In genomic region chr1:64482720-64483119, GRCh38 we compare ENCODE assay signal across 20 cellular contexts. TPM values are rescaled to one million over a fixed set of nuclear protein-coding genes. Genes with fewer than 3 reads are reported as not detected.
DNase-seq lines count a peak whose midpoint lies in the region; ATAC-seq, FAIRE-seq and TF ChIP-seq lines count a peak whose summit lies in the region.
"Had no signal": no experiment of that assay in that cellular context is flagged by ENCODE, and none has a peak within 500 bp of the region (broad histone marks: within the 10 kb centered on the region; RNA-seq: fewer than 3 reads in every experiment).

No MANE protein-coding gene starts in this region.

- H4K20me1 ChIP-seq in hepatocyte (ENCODE audit: insufficient read depth, poor library complexity, severe bottlenecking) (peaks cover 25% of the 10 kb centered on the region), GM23338 (replicated peaks; ENCODE audit: insufficient read depth) (peaks cover 24% of the 10 kb centered on the region)

- no peak for DNase-seq in activated CD8-positive, alpha-beta T cell treated with anti-CD3 and anti-CD28 coated beads for 36 hours
- DNase-seq in activated CD8-positive, alpha-beta T cell treated with anti-CD3 and anti-CD28 coated beads, Interleukin-2, amount 10 ng/mL, durations not matched to agents 7 days and 5 days = no peak
- DNase-seq in RCC 7860 (ENCODE audit: low spot score) (peak; percentile 73), hepatocyte (ENCODE audit: low spot score) (peak; percentile 28), small intestine (peak; percentile 29), GM23338 (ENCODE audit: low spot score) (no peak), GM13976 (ENCODE audit: low spot score) (no peak)
- no peak for DNase-seq in stimulated activated CD4-positive, alpha-beta T cell treated with anti-CD3 and anti-CD28 coated beads, Interleukin-15, amount 100 ng/mL, for 24 hours
- DNase-seq: 8988T, DMS 273 treated with DMSO at 0.1 percent for 48 hours, GOT3, HFFc6, NCI-H1092, NCI-H2081 treated with DMSO at 0.1 percent for 48 hours, NCI-H510A treated with DMSO at 0.1 percent for 48 hours, NCI-H82, PC-9 had no signal

- H3K36me3 ChIP-seq in hepatocyte (replicated peaks; ENCODE audit: insufficient read depth, low read depth) (no peaks in the 10 kb centered on the region), small intestine (ENCODE audit: control insufficient read depth in 2 of 2, insufficient read depth in 2 of 2, low read length in 2 of 2) (no peaks in the 10 kb centered on the region), GM23338 (ENCODE audit: insufficient read depth) (no peaks in the 10 kb centered on the region)
- H3K36me3 ChIP-seq: SJSA1 had no signal

- CTCF ChIA-PET in activated CD8-positive, alpha-beta T cell treated with anti-CD3 and anti-CD28 coated beads for 36 hours (lab: Charles Lee) = no interaction called here
- CTCF ChIA-PET in activated CD8-positive, alpha-beta T cell treated with anti-CD3 and anti-CD28 coated beads, Interleukin-2, amount 10 ng/mL, durations not matched to agents 7 days and 5 days (lab: Charles Lee) = no interaction called here

- peaks cover 55% of the 10 kb centered on the region for H3K4me1 ChIP-seq in hepatocyte (ENCODE audit: insufficient read depth)
- peaks cover 2 to 9% of the 10 kb centered on the region in 2 donors for H3K4me1 ChIP-seq in small intestine (ENCODE audit: control insufficient read depth in 2 of 2, insufficient read depth in 1 of 2, low read depth in 1 of 2, low read length in 1 of 2)
- H3K4me1 ChIP-seq in GM23338 (ENCODE audit: insufficient read depth) = peaks cover 64% of the 10 kb centered on the region
- H3K4me1 ChIP-seq: SJSA1 had no signal

- H3K9me3 ChIP-seq in hepatocyte (ENCODE audit: low read depth) (no peaks in the 10 kb centered on the region), small intestine (ENCODE audit: control insufficient read depth, low read depth) (no peaks in the 10 kb centered on the region)
- H3K9me3 ChIP-seq: SJSA1 had no signal

- ATAC-seq in activated CD8-positive, alpha-beta T cell treated with anti-CD3 and anti-CD28 coated beads for 36 hours = peak; percentile 27
- no peak for ATAC-seq in activated CD8-positive, alpha-beta T cell treated with anti-CD3 and anti-CD28 coated beads, Interleukin-2, amount 10 ng/mL, durations not matched to agents 7 days and 5 days
- ATAC-seq in GM23338 = no peak

- POLR2A ChIA-PET in activated CD8-positive, alpha-beta T cell treated with anti-CD3 and anti-CD28 coated beads for 36 hours (lab: Charles Lee) = interaction anchor here (0.6 kb wide), 1 partner anchor 9 kb away, joined by 5 read pairs; no protein-coding TSS in a partner anchor
- POLR2A ChIA-PET in activated CD8-positive, alpha-beta T cell treated with anti-CD3 and anti-CD28 coated beads, Interleukin-2, amount 10 ng/mL, durations not matched to agents 7 days and 5 days (lab: Charles Lee) = no interaction called here

- H3K36me3 Mint-ChIP-seq in activated CD8-positive, alpha-beta T cell treated with anti-CD3 and anti-CD28 coated beads for 36 hours (ENCODE audit: low read depth) = no peaks in the 10 kb centered on the region
- no peaks in the 10 kb centered on the region for H3K36me3 Mint-ChIP-seq in activated CD8-positive, alpha-beta T cell treated with anti-CD3 and anti-CD28 coated beads, Interleukin-2, amount 10 ng/mL, durations not matched to agents 7 days and 5 days (ENCODE audit: low read depth)
- H3K36me3 Mint-ChIP-seq in GM23338 (ENCODE audit: low read depth) = peaks cover 4% of the 10 kb centered on the region; the same call in 2 of the 3 replicates

- H3K4me3 ChIP-seq in hepatocyte = no peak overlapping the region
- H3K4me3 ChIP-seq in small intestine (ENCODE audit: low read depth in 1 of 2, low read length in 2 of 2) = no peak overlapping the region
- no peak overlapping the region for H3K4me3 ChIP-seq in GM23338
- H3K4me3 ChIP-seq: PC-9, SJSA1 had no signal

- H2AFZ ChIP-seq in hepatocyte = no peak overlapping the region
- H2AFZ ChIP-seq in GM23338 = no peak overlapping the region
- H2AFZ ChIP-seq: PC-9 had no signal

- H3K9me2 ChIP-seq in hepatocyte (replicated peaks; ENCODE audit: insufficient read depth) (no peaks in the 10 kb centered on the region), GM23338 (ENCODE audit: insufficient read depth) (no peaks in the 10 kb centered on the region)

- H3K27ac ChIP-seq in hepatocyte = peak overlapping the region; percentile 70
- H3K27ac ChIP-seq in small intestine (ENCODE audit: low read depth in 1 of 2, low read length in 1 of 2) = no peak overlapping the region
- no peak overlapping the region for H3K27ac ChIP-seq in GM23338 (ENCODE audit: low read depth)
- H3K27ac ChIP-seq: C4-2B, KMS-11, PC-9, SJSA1 had no signal

- no peak for TF ChIP-seq CTCF in activated CD8-positive, alpha-beta T cell treated with anti-CD3 and anti-CD28 coated beads for 36 hours (IDR thresholded peaks at IDR 0.05)
- TF ChIP-seq CTCF in hepatocyte (IDR thresholded peaks at IDR 0.05; ENCODE audit: poor library complexity) (no peak), GM23338 (conservative IDR thresholded peaks at IDR 0.05; ENCODE audit: low read depth in 2 of 2) (no peak), GM13976 (IDR thresholded peaks at IDR 0.05; ENCODE audit: borderline replicate concordance, control extremely low read depth, extremely low read depth, insufficient read depth, missing control alignments) (no peak)

- H3K27me3 ChIP-seq in hepatocyte = no peaks in the 10 kb centered on the region
- H3K27me3 ChIP-seq in small intestine (ENCODE audit: control insufficient read depth in 2 of 2, insufficient read depth in 2 of 2, low read length in 2 of 2) = no peaks in the 10 kb centered on the region
- H3K27me3 ChIP-seq in GM23338 (ENCODE audit: insufficient read depth) = no peaks in the 10 kb centered on the region

- H3K9me3 Mint-ChIP-seq in activated CD8-positive, alpha-beta T cell treated with anti-CD3 and anti-CD28 coated beads for 36 hours = no peaks in the 10 kb centered on the region
- no peaks in the 10 kb centered on the region for H3K9me3 Mint-ChIP-seq in activated CD8-positive, alpha-beta T cell treated with anti-CD3 and anti-CD28 coated beads, Interleukin-2, amount 10 ng/mL, durations not matched to agents 7 days and 5 days (ENCODE audit: insufficient read depth)
- H3K9me3 Mint-ChIP-seq in GM23338 = no peaks in the 10 kb centered on the region
- H3K9me3 Mint-ChIP-seq: HFFc6 had no signal

- H3K4me2 ChIP-seq in hepatocyte = peak overlapping the region; percentile 58
- H3K4me2 ChIP-seq in GM23338 = no peak overlapping the region
- H3K4me2 ChIP-seq: KMS-11, PC-9 had no signal

- peak; percentile 95 for FAIRE-seq in RCC 7860 (lab: Jason Lieb, UNC)
- no peak for FAIRE-seq in small intestine (lab: Jason Lieb, UNC)

- intact Hi-C loops in activated CD8-positive, alpha-beta T cell treated with anti-CD3 and anti-CD28 coated beads for 36 hours (cut with micrococcal nuclease) = no loop called here

- H3K4me3 Mint-ChIP-seq in activated CD8-positive, alpha-beta T cell treated with anti-CD3 and anti-CD28 coated beads for 36 hours = no peak overlapping the region
- no peak overlapping the region for H3K4me3 Mint-ChIP-seq in activated CD8-positive, alpha-beta T cell treated with anti-CD3 and anti-CD28 coated beads, Interleukin-2, amount 10 ng/mL, durations not matched to agents 7 days and 5 days
- H3K4me3 Mint-ChIP-seq in GM23338 = no peak overlapping the region
- H3K4me3 Mint-ChIP-seq: HFFc6 had no signal

- in situ Hi-C loops in GM13976 (cut with MboI; ENCODE audit: low sequenced_read_pairs, unreplicated experiment) = no loop called here

- no peaks in the 10 kb centered on the region for H3F3A ChIP-seq in GM23338 (replicated peaks; ENCODE audit: low read depth)

- peaks cover 2% of the 10 kb centered on the region for H3K4me1 Mint-ChIP-seq in activated CD8-positive, alpha-beta T cell treated with anti-CD3 and anti-CD28 coated beads for 36 hours (ENCODE audit: low read depth)
- H3K4me1 Mint-ChIP-seq in activated CD8-positive, alpha-beta T cell treated with anti-CD3 and anti-CD28 coated beads, Interleukin-2, amount 10 ng/mL, durations not matched to agents 7 days and 5 days (ENCODE audit: low read depth) = no peaks in the 10 kb centered on the region
- peaks cover 66% of the 10 kb centered on the region for H3K4me1 Mint-ChIP-seq in GM23338

- H3K27me3 Mint-ChIP-seq in activated CD8-positive, alpha-beta T cell treated with anti-CD3 and anti-CD28 coated beads for 36 hours = peaks cover 2% of the 10 kb centered on the region
- H3K27me3 Mint-ChIP-seq in activated CD8-positive, alpha-beta T cell treated with anti-CD3 and anti-CD28 coated beads, Interleukin-2, amount 10 ng/mL, durations not matched to agents 7 days and 5 days (ENCODE audit: low read depth) = peaks cover 5% of the 10 kb centered on the region
- H3K27me3 Mint-ChIP-seq in GM23338 (ENCODE audit: insufficient read depth, low read depth, poor library complexity) = peaks cover 3% of the 10 kb centered on the region

- 24% methylated on average over 1 of the region's 1 CpG for WGBS in hepatocyte (ENCODE audit: low lambda C conversion rate, missing lambda C conversion rate)
- WGBS in small intestine, 3 donors = 21 to 70% (median 32%) methylated on average over 1 of the region's 1 CpG

- H3K79me2 ChIP-seq in hepatocyte = peaks cover 100% of the 10 kb centered on the region
- H3K79me2 ChIP-seq in GM23338 (replicated peaks; ENCODE audit: insufficient read depth) = peaks cover 100% of the 10 kb centered on the region

- no peak overlapping the region for H3K27ac Mint-ChIP-seq in activated CD8-positive, alpha-beta T cell treated with anti-CD3 and anti-CD28 coated beads for 36 hours
- H3K27ac Mint-ChIP-seq in activated CD8-positive, alpha-beta T cell treated with anti-CD3 and anti-CD28 coated beads, Interleukin-2, amount 10 ng/mL, durations not matched to agents 7 days and 5 days = no peak overlapping the region
- no peak overlapping the region for H3K27ac Mint-ChIP-seq in GM23338
- H3K27ac Mint-ChIP-seq: HFFc6 had no signal

TF ChIP-seq in GM23338, 12 proteins besides CTCF, POLR2A, EP300 and RAD21 (continues in another document):
- TF ChIP-seq NANOG (IDR thresholded peaks at IDR 0.05; ENCODE audit: borderline replicate concordance) (no peak), EZH2 (IDR thresholded peaks at IDR 0.05; ENCODE audit: low read depth, unreplicated experiment) (no peak), CREB1 (CRISPR knock-in tag; IDR thresholded peaks at IDR 0.05; ENCODE audit: low read depth) (no peak), POLR2AphosphoS5 (IDR thresholded peaks at IDR 0.05; ENCODE audit: low read depth) (no peak)

RNA-seq across cellular contexts. Expression of gene CACHD1, which starts 12.8 kb away (rescaled TPM):
- 1 to 10 TPM; 2.2 to 2.5 TPM for total RNA-seq in activated CD8-positive, alpha-beta T cell treated with anti-CD3 and anti-CD28 coated beads for 36 hours
- total RNA-seq in activated CD8-positive, alpha-beta T cell treated with anti-CD3 and anti-CD28 coated beads, Interleukin-2, amount 10 ng/mL, durations not matched to agents 7 days and 5 days = under 1 TPM; 0.55 to 0.68 TPM
- total RNA-seq in hepatocyte = 35.1 and 39.7 TPM in 2 replicates
- polyA plus RNA-seq in hepatocyte (16.7 and 23.8 TPM in 2 replicates), small intestine (1 to 10 TPM in 2 of 3 donors, under 1 TPM in 1; 0.81 to 3.0 (median 1.6) TPM), GM23338 (2016; fragmentation: Nextera tagmentation; extraction: Ambion mirVana) (10.9 and 12.6 TPM in 2 replicates)
- total RNA-seq in GM23338 (2014; rRNA removed; shearing (Covaris generic)) = 40.7 and 43.7 TPM in 2 replicates

Comparison
In these comparisons a context has a peak if more than half of its experiments do, and no peak if none do; other contexts are left out.
1. DNase-seq: peak in RCC 7860 (single experiment), hepatocyte (single experiment) and small intestine (single experiment); none in activated CD8-positive, alpha-beta T cell treated with anti-CD3 and anti-CD28 coated beads for 36 hours (single experiment), activated CD8-positive, alpha-beta T cell treated with anti-CD3 and anti-CD28 coated beads, Interleukin-2, amount 10 ng/mL, durations not matched to agents 7 days and 5 days (single experiment), stimulated activated CD4-positive, alpha-beta T cell treated with anti-CD3 and anti-CD28 coated beads, Interleukin-15, amount 100 ng/mL, for 24 hours (single experiment), GM23338 (single experiment) and GM13976 (single experiment).
2. RNA of gene CACHD1, which starts 12.8 kb away (total RNA-seq): 40.7 to 43.7 TPM in GM23338 and 35.1 to 39.7 TPM in hepatocyte; 2.2 to 2.5 TPM in activated CD8-positive, alpha-beta T cell treated with anti-CD3 and anti-CD28 coated beads for 36 hours and 0.55 to 0.68 TPM in activated CD8-positive, alpha-beta T cell treated with anti-CD3 and anti-CD28 coated beads, Interleukin-2, amount 10 ng/mL, durations not matched to agents 7 days and 5 days; every median in the first group is over 10 times any median in the second.